ENCODE assay signal across 10 cellular contexts in the genomic region with DNA sequence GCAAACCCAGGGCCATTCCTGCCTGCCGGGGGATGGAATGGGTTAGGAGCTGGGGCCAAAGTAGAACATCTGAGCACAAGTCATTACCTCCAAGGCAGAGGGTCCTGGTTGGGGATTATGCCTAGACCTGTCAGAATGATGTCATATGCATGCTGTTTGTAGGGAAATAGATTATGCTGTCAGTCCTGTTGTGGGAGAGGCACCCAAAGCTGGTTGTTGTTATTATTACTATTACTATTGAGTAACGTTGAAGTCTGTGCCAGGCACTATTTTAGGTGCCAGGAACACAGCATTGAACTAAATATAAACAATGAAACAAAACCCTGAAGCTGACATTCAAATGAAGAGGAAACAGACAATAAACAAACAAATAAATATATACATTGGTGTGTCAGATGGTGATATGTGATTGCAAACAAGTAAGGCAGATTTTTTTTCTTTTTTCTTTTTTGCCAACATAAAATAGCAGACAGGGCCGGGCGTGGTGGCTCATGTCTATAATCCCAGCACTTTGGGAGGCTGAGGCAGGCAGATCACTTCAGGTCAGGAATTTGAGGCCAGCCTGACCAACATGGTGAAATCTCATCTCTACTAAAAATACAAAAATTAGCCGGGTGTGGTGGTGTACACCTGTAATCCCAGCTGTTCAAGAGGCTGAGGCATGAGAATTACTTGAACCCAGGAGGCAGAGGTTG. TPM values are rescaled to one million over a fixed set of nuclear protein-coding genes. Genes with fewer than 3 reads are reported as not detected.
DNase-seq lines count a peak whose midpoint lies in the region; ATAC-seq, FAIRE-seq and TF ChIP-seq lines count a peak whose summit lies in the region.
"Had no signal": no experiment of that assay in that cellular context is flagged by ENCODE, and none has a peak within 500 bp of the region (broad histone marks: within the 10 kb centered on the region; RNA-seq: fewer than 3 reads in every experiment).

No MANE protein-coding gene starts in this region.

- CTCF ChIA-PET in A549 (lab: Yijun Ruan, JAX) = interaction anchor here (16.7 kb wide), 1 partner anchor 20 kb away, joined by 385 read pairs; a partner anchor contains a TSS
- CTCF ChIA-PET in HEK293 (lab: Yijun Ruan, JAX) = interaction anchor here (0.6 to 1.0 kb wide), 3 partner anchors 16 to 330 kb away, joined by 3 read pairs; a partner anchor contains a TSS
- CTCF ChIA-PET in naive thymus-derived CD4-positive, alpha-beta T cell (lab: Charles Lee) = interaction anchor here (0.9 to 6.4 kb wide), 4 partner anchors 15 to 164 kb away, joined by 5 to 64 read pairs (median 29); a partner anchor contains a TSS

- no peak for TF ChIP-seq POLR2A in A549 (IDR thresholded peaks at IDR 0.05; ENCODE audit: low read length)

- ATAC-seq in A549 = no peak
- no peak for ATAC-seq in naive thymus-derived CD4-positive, alpha-beta T cell

- H3K27ac ChIP-seq in A549 (peak overlapping the region in 1 of 2 experiments; percentile 97; a peak in 2 of 6 replicates), HEK293 (ENCODE audit: extremely low read depth, low read depth, low read length) (no peak overlapping the region)
- peak overlapping the region; percentile 82 for H3K27ac ChIP-seq in naive thymus-derived CD4-positive, alpha-beta T cell (ENCODE audit: low read depth, low read length)

- intact Hi-C loops in naive thymus-derived CD4-positive, alpha-beta T cell (cut with micrococcal nuclease) = no loop called here

- POLR2A ChIA-PET in A549 (lab: Yijun Ruan, JAX) (interaction anchor here (1.0 to 1.2 kb wide), 2 partner anchors 15 to 37 kb away, joined by 3 to 4 read pairs; a partner anchor contains a TSS), HEK293 (lab: Yijun Ruan, JAX) (interaction anchor here (1.0 to 4.6 kb wide), 4 partner anchors 10 to 28 kb away, joined by 4 to 61 read pairs (median 4); a partner anchor contains a TSS)
- POLR2A ChIA-PET in naive thymus-derived CD4-positive, alpha-beta T cell (lab: Charles Lee) = interaction anchor here (0.8 to 11.2 kb wide), 10 partner anchors 8 to 420 kb away, joined by 3 to 179 read pairs (median 5); a partner anchor contains a TSS

- H3K4me1 Mint-ChIP-seq in naive thymus-derived CD4-positive, alpha-beta T cell = peaks cover 28 to 53% (median 43%) of the 10 kb centered on the region in 7 donors

- H3K9me3 ChIP-seq in A549 (no peaks in the 10 kb centered on the region), HEK293 (ENCODE audit: control insufficient read depth, insufficient read depth, low read depth, low read length) (no peaks in the 10 kb centered on the region)
- H3K9me3 ChIP-seq in naive thymus-derived CD4-positive, alpha-beta T cell (ENCODE audit: control insufficient read depth in 2 of 3, low read length in 3 of 3) = no peaks in the 10 kb centered on the region

- H3K9me3 Mint-ChIP-seq in naive thymus-derived CD4-positive, alpha-beta T cell = no peaks in the 10 kb centered on the region

- TF ChIP-seq EP300 in A549 (IDR thresholded peaks at IDR 0.05) = no peak

- FAIRE-seq in A549 (lab: Jason Lieb, UNC) = no peak

- H3K4me3 Mint-ChIP-seq in naive thymus-derived CD4-positive, alpha-beta T cell = peak overlapping the region; percentile 49 to 97 (median 90)

- H3K27me3 ChIP-seq in naive thymus-derived CD4-positive, alpha-beta T cell (ENCODE audit: control insufficient read depth in 2 of 2, insufficient read depth in 2 of 2, low read length in 2 of 2) = no peaks in the 10 kb centered on the region

- in situ Hi-C loops in astrocyte of the cerebellum (cut with HindIII; ENCODE audit: low sequenced_read_pairs) = no loop called here

- no peak overlapping the region for H3K4me3 ChIP-seq in A549
- H3K4me3 ChIP-seq in HEK293 (ENCODE audit: low read depth, low read length) = peak overlapping the region; percentile 83
- peak overlapping the region; percentile 78 for H3K4me3 ChIP-seq in astrocyte of the cerebellum (ENCODE audit: low read depth, low read length)
- H3K4me3 ChIP-seq in naive thymus-derived CD4-positive, alpha-beta T cell (ENCODE audit: low read length) = no peak overlapping the region

- WGBS in A549 (ENCODE audit: missing lambda C conversion rate) = 79% methylated on average over 5 of the region's 5 CpGs

- TF ChIP-seq RAD21 in A549 (conservative IDR thresholded peaks at IDR 0.05 in 1 of 2, IDR thresholded peaks at IDR 0.05 in 1 of 2) = no peak

- DNase-seq in A549 (ENCODE audit: low read depth in 1 of 2, low spot score in 1 of 2) = no peak
- no peak for DNase-seq in astrocyte of the cerebellum (ENCODE audit: low read depth)
- DNase-seq in naive thymus-derived CD4-positive, alpha-beta T cell = no peak
- no peak for DNase-seq in 8988T
- DNase-seq in hypothalamus (lab: John Stamatoyannopoulos, UW) = no peak
- no peak for DNase-seq in RPMI8226
- no peak for DNase-seq in AG20443 (ENCODE audit: low spot score)
- DNase-seq: activated CD4-positive, alpha-beta T cell treated with anti-CD3 and anti-CD28 coated beads, Interleukin-2, amount 50 U/mL, for 48 hours; NCI-H526 had no signal

- no peak for TF ChIP-seq CTCF in A549 (IDR thresholded peaks at IDR 0.05)
- TF ChIP-seq CTCF in HEK293 (tag by site-specific recombination; IDR thresholded peaks at IDR 0.05) = no peak
- no peak for TF ChIP-seq CTCF in astrocyte of the cerebellum (IDR thresholded peaks at IDR 0.05; ENCODE audit: low read depth, low read length, missing control alignments)

- peak overlapping the region; percentile 79 for H3K4me2 ChIP-seq in A549

- H3K27ac Mint-ChIP-seq in naive thymus-derived CD4-positive, alpha-beta T cell = peak overlapping the region in 8 of 9 donors; percentile 36 to 92 (median 82)

- H3K27me3 Mint-ChIP-seq in naive thymus-derived CD4-positive, alpha-beta T cell = no peaks in the 10 kb centered on the region

- H3K4me1 ChIP-seq in A549 = peaks cover 25% of the 10 kb centered on the region
- no peaks in the 10 kb centered on the region for H3K4me1 ChIP-seq in HEK293 (ENCODE audit: control insufficient read depth, insufficient read depth, low read length)
- peaks cover 24% of the 10 kb centered on the region in 2 donors for H3K4me1 ChIP-seq in naive thymus-derived CD4-positive, alpha-beta T cell (ENCODE audit: control insufficient read depth in 2 of 2, insufficient read depth in 2 of 2, low read length in 2 of 2)

- H3K36me3 ChIP-seq in HEK293 (ENCODE audit: control insufficient read depth in 2 of 2, insufficient read depth in 1 of 2, low read length in 2 of 2) = peaks cover 0 to 19% of the 10 kb centered on the region in 2 experiments; a peak in 2 of 3 replicates
- H3K36me3 ChIP-seq in naive thymus-derived CD4-positive, alpha-beta T cell (ENCODE audit: control insufficient read depth in 2 of 3, insufficient read depth in 3 of 3, low read length in 3 of 3) = peaks cover 0 to 14% (median 3%) of the 10 kb centered on the region in 3 experiments

- H3K36me3 Mint-ChIP-seq in naive thymus-derived CD4-positive, alpha-beta T cell = peaks cover 0 to 7% (median 0%) of the 10 kb centered on the region in 5 donors

TF ChIP-seq in A549, 52 proteins besides CTCF, POLR2A, EP300 and RAD21 (continues in another document):
- TF ChIP-seq HEYL (CRISPR knock-in tag; IDR thresholded peaks at IDR 0.05) (no peak), ZNF302 (CRISPR knock-in tag; IDR thresholded peaks at IDR 0.05) (no peak)

RNA-seq across cellular contexts. Expression of a gene that starts 2.0 kb away (rescaled TPM):
- polyA plus RNA-seq in A549 (2011; rRNA removed) (16.4 and 18.9 TPM in 2 replicates), A549 (2017; fragmentation: RNase III; extraction: RNeasy Plus Mini Kit Qiagen cat#74134 plus additional on column Dnase treatment) (12.1 to 14.4 TPM (median 13.8 TPM) in 3 replicates)
- 23.9 and 26.5 TPM in 2 replicates for polyA plus RNA-seq in A549 (2012; cell fraction: cytosol; rRNA removed)
- polyA plus RNA-seq in A549 (2012; cell fraction: nucleus; rRNA removed) = 77.9 and 98.6 TPM in 2 replicates
- polyA minus RNA-seq in A549 (2011; rRNA and poly(A)+ RNA removed) = 26.4 and 30.0 TPM in 2 replicates
- 10 to 100 TPM; 37.9 to 74.7 (median 53.1) TPM for total RNA-seq in naive thymus-derived CD4-positive, alpha-beta T cell
- polyA plus RNA-seq in naive thymus-derived CD4-positive, alpha-beta T cell = 10 to 100 TPM; 19.7 to 28.0 TPM

RNA-seq across cellular contexts. Expression of a gene that starts 15.2 kb away (rescaled TPM):
- polyA plus RNA-seq in A549 (2011; rRNA removed) (64.2 and 80.5 TPM in 2 replicates), A549 (2017; fragmentation: RNase III; extraction: RNeasy Plus Mini Kit Qiagen cat#74134 plus additional on column Dnase treatment) (97.6 to 106 TPM (median 99.6 TPM) in 3 replicates)
- polyA plus RNA-seq in A549 (2012; cell fraction: cytosol; rRNA removed) = 105 and 126 TPM in 2 replicates
- polyA plus RNA-seq in A549 (2012; cell fraction: nucleus; rRNA removed) = 629 and 659 TPM in 2 replicates
- polyA minus RNA-seq in A549 (2011; rRNA and poly(A)+ RNA removed) = 96.2 and 100 TPM in 2 replicates
- total RNA-seq in naive thymus-derived CD4-positive, alpha-beta T cell = 100 to 1,000 TPM; 170 to 335 (median 204) TPM
- 100 to 1,000 TPM; 147 to 152 TPM for polyA plus RNA-seq in naive thymus-derived CD4-positive, alpha-beta T cell

RNA-seq across cellular contexts. Expression of a gene that starts 26.4 kb away (rescaled TPM):
- polyA plus RNA-seq in A549 (2011; rRNA removed) (35.8 and 47.1 TPM in 2 replicates), A549 (2017; fragmentation: RNase III; extraction: RNeasy Plus Mini Kit Qiagen cat#74134 plus additional on column Dnase treatment) (20.1 to 21.4 TPM (median 20.5 TPM) in 3 replicates)
- polyA plus RNA-seq in A549 (2012; cell fraction: cytosol; rRNA removed) = 41.1 and 49.9 TPM in 2 replicates
- polyA plus RNA-seq in A549 (2012; cell fraction: nucleus; rRNA removed) = 126 and 127 TPM in 2 replicates
- polyA minus RNA-seq in A549 (2011; rRNA and poly(A)+ RNA removed) = 60.7 and 76.0 TPM in 2 replicates
- 10 to 100 TPM; 18.9 to 28.6 (median 24.1) TPM for total RNA-seq in naive thymus-derived CD4-positive, alpha-beta T cell
- 10 to 100 TPM; 24.2 to 24.6 TPM for polyA plus RNA-seq in naive thymus-derived CD4-positive, alpha-beta T cell

RNA-seq across cellular contexts. Expression of a gene that starts 29.9 kb away (rescaled TPM):
- polyA plus RNA-seq in A549 (2011; rRNA removed) (44.3 and 46.5 TPM in 2 replicates), A549 (2017; fragmentation: RNase III; extraction: RNeasy Plus Mini Kit Qiagen cat#74134 plus additional on column Dnase treatment) (68.1 to 76.9 TPM (median 71.4 TPM) in 3 replicates)
- 117 and 142 TPM in 2 replicates for polyA plus RNA-seq in A549 (2012; cell fraction: cytosol; rRNA removed)
- 75.9 and 117 TPM in 2 replicates for polyA plus RNA-seq in A549 (2012; cell fraction: nucleus; rRNA removed)
- polyA minus RNA-seq in A549 (2011; rRNA and poly(A)+ RNA removed) = 52.6 and 55.7 TPM in 2 replicates
- total RNA-seq in naive thymus-derived CD4-positive, alpha-beta T cell = 100 to 1,000 TPM in 1 of 5 experiments, 10 to 100 TPM in 4; 63.8 to 110 (median 89.3) TPM
- 100 to 1,000 TPM; 191 to 205 TPM for polyA plus RNA-seq in naive thymus-derived CD4-positive, alpha-beta T cell

RNA-seq across cellular contexts. Expression of a gene that starts 37.2 kb away (rescaled TPM):
- polyA plus RNA-seq in A549 (2011; rRNA removed) = 212 and 222 TPM in 2 replicates
- 207 and 237 TPM in 2 replicates for polyA plus RNA-seq in A549 (2012; cell fraction: cytosol; rRNA removed)
- polyA plus RNA-seq in A549 (2012; cell fraction: nucleus; rRNA removed) = 220 and 246 TPM in 2 replicates
- polyA plus RNA-seq in A549 (2017; fragmentation: RNase III; extraction: RNeasy Plus Mini Kit Qiagen cat#74134 plus additional on column Dnase treatment) = 175 to 203 TPM (median 177 TPM) in 3 replicates
- polyA minus RNA-seq in A549 (2011; rRNA and poly(A)+ RNA removed) = 336 and 390 TPM in 2 replicates
- total RNA-seq in naive thymus-derived CD4-positive, alpha-beta T cell = 100 to 1,000 TPM; 102 to 206 (median 121) TPM
- 100 to 1,000 TPM; 109 to 123 TPM for polyA plus RNA-seq in naive thymus-derived CD4-positive, alpha-beta T cell

Comparison
In these comparisons a context has a peak if more than half of its experiments do, and no peak if none do; other contexts are left out.
1. H3K4me3 ChIP-seq: peak in HEK293 (single experiment) and astrocyte of the cerebellum (single experiment); none in A549 (single experiment) and naive thymus-derived CD4-positive, alpha-beta T cell (single experiment).